In genomic region chr12:123388948-123389559, GRCh38 we compare ENCODE assay signal across 8 cellular contexts. TPM values are rescaled to one million over a fixed set of nuclear protein-coding genes. Genes with fewer than 3 reads are reported as not detected.
DNase-seq lines count a peak whose midpoint lies in the region; ATAC-seq and TF ChIP-seq lines count a peak whose summit lies in the region.

No MANE protein-coding gene starts in this region.

- H3K79me2 ChIP-seq in PC-9 (ENCODE audit: low read depth), result peaks cover 62% of the 10 kb centered on the region

- H4K20me1 ChIP-seq in PC-9 (ENCODE audit: insufficient read depth), result no peaks in the 10 kb centered on the region; the same call in 1 of the 2 replicates

- TF ChIP-seq CTCF in left ventricle myocardium inferior (IDR thresholded peaks at IDR 0.05; ENCODE audit: borderline replicate concordance) (no peak), PC-9 (conservative IDR thresholded peaks at IDR 0.05) (no peak), thyroid gland (IDR thresholded peaks at IDR 0.05) (no peak)

- peaks cover 42% of the 10 kb centered on the region for H3F3A ChIP-seq in PC-9 (ENCODE audit: insufficient read depth, low read depth)

- H3K9ac ChIP-seq in iPS-15b (ENCODE audit: low read depth, low read length), result no peak overlapping the region

- intact Hi-C loops in left ventricle myocardium inferior (cut with micrococcal nuclease) (no loop called here), Right ventricle myocardium inferior (cut with DNase I) (loop anchor here (2.0 to 5.0 kb wide), 3 partner anchors 24 to 143 kb away; partner anchors contain the start of genes RILPL1, SBNO1 and SNRNP35), PC-9 (cut with micrococcal nuclease; ENCODE audit: unreplicated experiment) (loop anchor here (10.0 kb wide), 1 partner anchor 146 kb away; the partner anchor contains the start of gene RILPL1), thyroid gland (cut with DNase I) (loop anchor here (5.0 to 10.0 kb wide), 2 partner anchors 46 to 193 kb away; partner anchors contain the start of genes RILPL2 and TMED2)

- peak overlapping the region; percentile 83 for H3K4me3 ChIP-seq in left ventricle myocardium inferior
- H3K4me3 ChIP-seq in PC-9, result peak overlapping the region; percentile 78; the same call in 1 of the 2 replicates
- peak overlapping the region; percentile 55 for H3K4me3 ChIP-seq in iPS-15b (ENCODE audit: low read depth, low read length)
- peak overlapping the region in 2 of 3 donors; percentile 44 to 54 for H3K4me3 ChIP-seq in thyroid gland (replicated peaks in 1 of 3)

- no peaks in the 10 kb centered on the region for H3K9me2 ChIP-seq in PC-9 (ENCODE audit: insufficient read depth)

- H3K27me3 ChIP-seq in left ventricle myocardium inferior (ENCODE audit: low read depth), result no peaks in the 10 kb centered on the region
- no peaks in the 10 kb centered on the region for H3K27me3 ChIP-seq in PC-9 (ENCODE audit: insufficient read depth, low read depth)
- H3K27me3 ChIP-seq in iPS-15b (ENCODE audit: control insufficient read depth, insufficient read depth, low read length), result peaks cover 6% of the 10 kb centered on the region
- no peaks in the 10 kb centered on the region for H3K27me3 ChIP-seq in thyroid gland

- peaks cover 62% of the 10 kb centered on the region for H3K4me1 ChIP-seq in left ventricle myocardium inferior
- H3K4me1 ChIP-seq in PC-9 (replicated peaks; ENCODE audit: insufficient read depth), result peaks cover 30% of the 10 kb centered on the region
- peaks cover 11% of the 10 kb centered on the region for H3K4me1 ChIP-seq in iPS-15b (ENCODE audit: control insufficient read depth, insufficient read depth, low read length)
- peaks cover 43 to 46% of the 10 kb centered on the region in 2 donors for H3K4me1 ChIP-seq in thyroid gland

- POLR2A ChIA-PET in PC-9 (lab: Charles Lee; ENCODE audit: unreplicated experiment), result no interaction called here

- no peaks in the 10 kb centered on the region for H3K9me3 ChIP-seq in left ventricle myocardium inferior (replicated peaks)
- no peaks in the 10 kb centered on the region for H3K9me3 ChIP-seq in PC-9 (ENCODE audit: insufficient read depth, low read depth)
- H3K9me3 ChIP-seq in iPS-15b (ENCODE audit: control insufficient read depth, insufficient read depth, low read length), result no peaks in the 10 kb centered on the region
- H3K9me3 ChIP-seq in thyroid gland, result no peaks in the 10 kb centered on the region

- WGBS in thyroid gland, 2 donors, result no CpG with 5 or more reads among the region's 102 CpGs

- no peak for ATAC-seq in Right ventricle myocardium inferior

- DNase-seq in left ventricle myocardium inferior (no peak), Right ventricle myocardium inferior (ENCODE audit: missing footprints) (no peak), PC-9 (no peak), thyroid gland (no peak), NCI-H2227 (lab: John Stamatoyannopoulos, UW; ENCODE audit: unreplicated experiment) (no peak), kidney glomerular epithelial cell (lab: John Stamatoyannopoulos, UW) (no peak)
- DNase-seq in activated CD4-positive, CD25-positive, alpha-beta regulatory T cell (lab: John Stamatoyannopoulos, UW), result no peak

- H3K4me2 ChIP-seq in PC-9, result peak overlapping the region; percentile 83; the same call in 1 of the 2 replicates

- H3K27ac ChIP-seq in left ventricle myocardium inferior (replicated peaks) (peak overlapping the region; percentile 97), PC-9 (no peak overlapping the region), thyroid gland (peak overlapping the region; percentile 85 to 86 (median 85))

- CTCF ChIA-PET in PC-9 (lab: Charles Lee), result no interaction called here

- no TSS peak for BruUV-seq in PC-9 (replicated peaks; lab: Mats Ljungman, UMichigan)

- no peak overlapping the region; the same call in 1 of the 2 replicates for H2AFZ ChIP-seq in PC-9

- peak in 1 of 2 donors; percentile 67 for TF ChIP-seq POLR2A in thyroid gland (IDR thresholded peaks at IDR 0.05)

- H3K36me3 ChIP-seq in left ventricle myocardium inferior (peaks cover 36% of the 10 kb centered on the region), PC-9 (ENCODE audit: low read depth) (peaks cover 19% of the 10 kb centered on the region; the same call in 1 of the 2 replicates), iPS-15b (ENCODE audit: control insufficient read depth, insufficient read depth, low read length) (peaks cover 18% of the 10 kb centered on the region), thyroid gland (peaks cover 11 to 14% of the 10 kb centered on the region in 2 donors)

RNA-seq across cellular contexts. Expression of gene KMT5A, which starts 5.1 kb away (rescaled TPM):
- total RNA-seq in left ventricle myocardium inferior (28.5 TPM), Right ventricle myocardium inferior (32.7 TPM), PC-9 (2021) (43.7 and 54.2 TPM in 2 replicates), thyroid gland (10 to 100 TPM; 51.3 to 83.0 (median 67.2) TPM)

RNA-seq across cellular contexts. Expression of gene SBNO1, which starts 24.4 kb away (rescaled TPM):
- 27.1 TPM for total RNA-seq in left ventricle myocardium inferior
- total RNA-seq in Right ventricle myocardium inferior, result 25.8 TPM
- 31.9 and 43.1 TPM in 2 replicates for total RNA-seq in PC-9 (2021)
- total RNA-seq in thyroid gland, result 10 to 100 TPM; 32.4 to 50.3 (median 42.9) TPM

RNA-seq across cellular contexts. Expression of gene RILPL2, which starts 47.4 kb away (rescaled TPM):
- 2.2 TPM for total RNA-seq in left ventricle myocardium inferior
- total RNA-seq in Right ventricle myocardium inferior, result 2.0 TPM
- total RNA-seq in PC-9 (2021), result 3.6 and 4.3 TPM in 2 replicates
- total RNA-seq in thyroid gland, result 10 to 100 TPM; 10.7 to 15.2 (median 12.7) TPM
